ENCODE assay signal across 15 cellular contexts in genomic region chr3:16203031-16203430, GRCh38. TPM values are rescaled to one million over a fixed set of nuclear protein-coding genes. Genes with fewer than 3 reads are reported as not detected.
DNase-seq lines count a peak whose midpoint lies in the region; ATAC-seq lines count a peak whose summit lies in the region.
"Had no signal": no experiment of that assay in that cellular context is flagged by ENCODE, and none has a peak within 500 bp of the region (broad histone marks: within the 10 kb centered on the region; RNA-seq: fewer than 3 reads in every experiment).

No MANE protein-coding gene starts in this region.

- H3K9me3 Mint-ChIP-seq in activated naive CD4-positive, alpha-beta T cell treated with anti-CD3 and anti-CD28 coated beads for 36 hours: no peaks in the 10 kb centered on the region
- H3K9me3 Mint-ChIP-seq: activated naive CD8-positive, alpha-beta T cell treated with anti-CD3 and anti-CD28 coated beads, Interleukin-2, amount 10 ng/mL, durations not matched to agents 7 days and 5 days had no signal

- CTCF ChIA-PET in activated naive CD4-positive, alpha-beta T cell treated with anti-CD3 and anti-CD28 coated beads for 36 hours (lab: Charles Lee): interaction anchor here (0.5 to 0.6 kb wide), 2 partner anchors 79 to 724 kb away, joined by 3 to 4 read pairs; no protein-coding TSS in a partner anchor

- no peak overlapping the region for H3K27ac Mint-ChIP-seq in activated naive CD4-positive, alpha-beta T cell treated with anti-CD3 and anti-CD28 coated beads for 36 hours
- H3K27ac Mint-ChIP-seq: activated naive CD8-positive, alpha-beta T cell treated with anti-CD3 and anti-CD28 coated beads, Interleukin-2, amount 10 ng/mL, durations not matched to agents 7 days and 5 days had no signal

- H3K27me3 ChIP-seq in skeletal muscle satellite cell (ENCODE audit: control insufficient read depth, insufficient read depth, low read length): no peaks in the 10 kb centered on the region
- H3K27me3 ChIP-seq: right atrium auricular region had no signal

- H3K4me3 ChIP-seq in skeletal muscle satellite cell (ENCODE audit: low read length): no peak overlapping the region
- H3K4me3 ChIP-seq: right atrium auricular region had no signal

- ATAC-seq in HG03354 (IDR thresholded peaks at IDR 0.05; ENCODE audit: poor library complexity, severe bottlenecking, unreplicated experiment): no peak

- H3K27me3 Mint-ChIP-seq in activated naive CD4-positive, alpha-beta T cell treated with anti-CD3 and anti-CD28 coated beads for 36 hours (ENCODE audit: low read depth): no peaks in the 10 kb centered on the region

- peak overlapping the region; percentile 4 for H3K4me2 ChIP-seq in skeletal muscle satellite cell (ENCODE audit: low read length)

- H3K9me3 ChIP-seq in skeletal muscle satellite cell (replicated peaks; ENCODE audit: low read length): no peaks in the 10 kb centered on the region
- H3K9me3 ChIP-seq: right atrium auricular region had no signal

- H3K4me3 Mint-ChIP-seq in activated naive CD4-positive, alpha-beta T cell treated with anti-CD3 and anti-CD28 coated beads for 36 hours: no peak overlapping the region
- H3K4me3 Mint-ChIP-seq: activated naive CD8-positive, alpha-beta T cell treated with anti-CD3 and anti-CD28 coated beads, Interleukin-2, amount 10 ng/mL, durations not matched to agents 7 days and 5 days had no signal

- intact Hi-C loops in activated naive CD4-positive, alpha-beta T cell treated with anti-CD3 and anti-CD28 coated beads for 36 hours (cut with micrococcal nuclease): no loop called here

- DNase-seq in activated naive CD4-positive, alpha-beta T cell treated with anti-CD3 and anti-CD28 coated beads for 36 hours: peak; percentile 12
- DNase-seq in activated naive CD4-positive, alpha-beta T cell (lab: John Stamatoyannopoulos, UW): no peak
- DNase-seq in M059J (ENCODE audit: low read depth) (peak; percentile 89), epithelial cell of prostate (ENCODE audit: low read depth, low spot score) (peak; percentile 70), DMS53 (lab: John Stamatoyannopoulos, UW) (no peak), foreskin melanocyte (no peak)
- DNase-seq: activated CD4-positive, alpha-beta T cell treated with anti-CD3 and anti-CD28 coated beads, Interleukin-2, amount 50 U/mL, for 4 hours; activated naive CD8-positive, alpha-beta T cell treated with anti-CD3 and anti-CD28 coated beads, Interleukin-2, amount 10 ng/mL, durations not matched to agents 7 days and 5 days; AML-193; kidney glomerular epithelial cell had no signal

- no peak overlapping the region for H3K9ac ChIP-seq in skeletal muscle satellite cell (ENCODE audit: low read depth, low read length)

- H3K4me1 Mint-ChIP-seq in activated naive CD4-positive, alpha-beta T cell treated with anti-CD3 and anti-CD28 coated beads for 36 hours (ENCODE audit: low read depth): peaks cover 4% of the 10 kb centered on the region

- no peaks in the 10 kb centered on the region for H3K36me3 ChIP-seq in skeletal muscle satellite cell (ENCODE audit: insufficient read depth, low read length)

- peaks cover 30% of the 10 kb centered on the region for H3K4me1 ChIP-seq in skeletal muscle satellite cell (ENCODE audit: control insufficient read depth, insufficient read depth, low read length)
- H3K4me1 ChIP-seq: right atrium auricular region had no signal

- no peaks in the 10 kb centered on the region for H3K36me3 Mint-ChIP-seq in activated naive CD4-positive, alpha-beta T cell treated with anti-CD3 and anti-CD28 coated beads for 36 hours (ENCODE audit: low read depth)
- H3K36me3 Mint-ChIP-seq: activated naive CD8-positive, alpha-beta T cell treated with anti-CD3 and anti-CD28 coated beads, Interleukin-2, amount 10 ng/mL, durations not matched to agents 7 days and 5 days had no signal

- peak overlapping the region; percentile 69 for H3K27ac ChIP-seq in epithelial cell of prostate
- H3K27ac ChIP-seq: HL-60, right atrium auricular region had no signal

RNA-seq across cellular contexts. Expression of gene GALNT15, which starts 28.6 kb away (rescaled TPM):
- not detected for total RNA-seq in activated naive CD4-positive, alpha-beta T cell treated with anti-CD3 and anti-CD28 coated beads for 36 hours
- total RNA-seq in M059J (2014; rRNA removed; shearing (Covaris generic)): 2.1 and 7.0 TPM in 2 replicates
- total RNA-seq in skeletal muscle satellite cell (2012; rRNA removed): 36.7 and 37.5 TPM in 2 replicates
- total RNA-seq: activated naive CD8-positive, alpha-beta T cell treated with anti-CD3 and anti-CD28 coated beads, Interleukin-2, amount 10 ng/mL, durations not matched to agents 7 days and 5 days; T-helper 1 cell treated with Interleukin-12 subunit alpha and Interleukin-12 subunit beta and Interleukin-4 antibody, amounts not matched to agents 30 ng/mL and 1 ng/mL, for 36 hours had no signal

Comparison
In these comparisons a context has a peak if more than half of its experiments do, and no peak if none do; other contexts are left out.
1. DNase-seq: peak in activated naive CD4-positive, alpha-beta T cell treated with anti-CD3 and anti-CD28 coated beads for 36 hours (single experiment), M059J (single experiment) and epithelial cell of prostate (single experiment); none in activated naive CD4-positive, alpha-beta T cell (0 of 4), DMS53 (single experiment) and foreskin melanocyte (single experiment).